In the genomic region with DNA sequence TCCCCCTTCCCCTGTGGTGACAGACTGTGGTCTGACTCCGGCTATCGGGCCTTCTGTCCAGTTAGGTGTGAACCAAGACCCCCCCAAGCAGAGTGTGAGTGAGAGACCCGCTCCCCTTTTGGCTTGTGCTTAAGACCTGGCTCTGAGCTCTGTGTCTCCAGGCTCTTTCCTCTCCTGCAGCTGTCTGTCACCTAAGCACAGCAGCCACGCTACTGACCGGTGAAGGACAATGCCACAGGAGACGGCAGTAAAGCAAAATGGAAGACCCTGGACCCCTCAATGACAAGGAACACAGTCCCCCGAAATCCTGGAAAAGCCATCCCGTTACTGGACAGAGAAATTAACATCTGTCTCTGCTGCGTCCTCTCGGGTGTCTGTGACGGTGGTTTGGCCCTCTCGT, we compare ENCODE assay signal across 13 cellular contexts. TPM values are rescaled to one million over a fixed set of nuclear protein-coding genes. Genes with fewer than 3 reads are reported as not detected.
A peak's percentile ranks its signal among the peaks of the same experiment; 100 is the strongest.
DNase-seq lines count a peak whose midpoint lies in the region; ATAC-seq lines count a peak whose summit lies in the region.
"Had no signal": no experiment of that assay in that cellular context is flagged by ENCODE, and none has a peak within 500 bp of the region (broad histone marks: within the 10 kb centered on the region; RNA-seq: fewer than 3 reads in every experiment).

No MANE protein-coding gene starts in this region.

- no peaks in the 10 kb centered on the region for H3K9me3 Mint-ChIP-seq in stimulated activated naive CD8-positive, alpha-beta T cell treated with anti-CD3 and anti-CD28 coated beads, Interleukin-15, Interleukin-2, amounts not matched to agents 100 ng/mL and 50 ng/mL, for 24 hours
- no peaks in the 10 kb centered on the region for H3K9me3 Mint-ChIP-seq in activated naive CD8-positive, alpha-beta T cell (ENCODE audit: low read depth)
- no peaks in the 10 kb centered on the region for H3K9me3 Mint-ChIP-seq in CD4-positive, alpha-beta memory T cell

- H2BK5ac ChIP-seq in mesendoderm (ENCODE audit: low read length) = no peak overlapping the region

- no peak overlapping the region for H2BK15ac ChIP-seq in mesendoderm (replicated peaks; ENCODE audit: low read depth)

- peaks cover 98% of the 10 kb centered on the region for H3K4me1 Mint-ChIP-seq in stimulated activated naive CD8-positive, alpha-beta T cell treated with anti-CD3 and anti-CD28 coated beads, Interleukin-15, Interleukin-2, amounts not matched to agents 100 ng/mL and 50 ng/mL, for 24 hours (ENCODE audit: low read depth)
- H3K4me1 Mint-ChIP-seq in activated naive CD8-positive, alpha-beta T cell (ENCODE audit: low read depth) = peaks cover 93% of the 10 kb centered on the region
- peaks cover 40 to 88% (median 61%) of the 10 kb centered on the region in 4 donors for H3K4me1 Mint-ChIP-seq in CD4-positive, alpha-beta memory T cell

- peak overlapping the region; percentile 37 for H3K4me3 Mint-ChIP-seq in stimulated activated naive CD8-positive, alpha-beta T cell treated with anti-CD3 and anti-CD28 coated beads, Interleukin-15, Interleukin-2, amounts not matched to agents 100 ng/mL and 50 ng/mL, for 24 hours
- peak overlapping the region; percentile 49 for H3K4me3 Mint-ChIP-seq in activated naive CD8-positive, alpha-beta T cell
- H3K4me3 Mint-ChIP-seq in CD4-positive, alpha-beta memory T cell = peak overlapping the region in 2 of 8 donors; percentile 21 to 30

- POLR2A ChIA-PET in CD4-positive, alpha-beta memory T cell (lab: Charles Lee; ENCODE audit: partially characterized antibody) = no interaction called here

- no peak overlapping the region for H3K9ac ChIP-seq in mesendoderm (ENCODE audit: low read length)

- H3K4me3 ChIP-seq in mesendoderm (ENCODE audit: low read length) = no peak overlapping the region
- no peak overlapping the region for H3K4me3 ChIP-seq in CD4-positive, alpha-beta memory T cell (ENCODE audit: low read length in 2 of 2)

- peaks cover 25% of the 10 kb centered on the region for H3K79me1 ChIP-seq in mesendoderm (ENCODE audit: low read length)

- H3K4me2 ChIP-seq in mesendoderm (ENCODE audit: low read length) = no peak overlapping the region

- intact Hi-C loops in CD4-positive, alpha-beta memory T cell (cut with micrococcal nuclease) = no loop called here

- CTCF ChIA-PET in CD4-positive, alpha-beta memory T cell (lab: Charles Lee; ENCODE audit: partially characterized antibody) = no interaction called here

- H2AK5ac ChIP-seq in mesendoderm (ENCODE audit: low read length) = no peak overlapping the region

- DNase-seq in stimulated activated naive CD8-positive, alpha-beta T cell treated with anti-CD3 and anti-CD28 coated beads, Interleukin-15, Interleukin-2, amounts not matched to agents 100 U/mL and 50 U/mL, for 24 hours = no peak
- DNase-seq in mesendoderm = peak; percentile 39
- no peak for DNase-seq in stimulated activated CD8-positive, alpha-beta memory T cell treated with anti-CD3 and anti-CD28 coated beads, Interleukin-4, amount 100 ng/mL, for 48 hours
- no peak for DNase-seq in CD4-positive, alpha-beta memory T cell
- DNase-seq: amygdala; NCI-H1092; stimulated activated CD4-positive, alpha-beta T cell treated with anti-CD3 and anti-CD28 coated beads, Interleukin-4, amount 100 ng/mL, for 4 hours; stimulated activated naive CD4-positive, alpha-beta T cell had no signal

- no peak overlapping the region for H3K27ac ChIP-seq in mesendoderm (ENCODE audit: low read depth, low read length)
- H3K27ac ChIP-seq in CD4-positive, alpha-beta memory T cell (ENCODE audit: low read depth, low read length) = no peak overlapping the region
- H3K27ac ChIP-seq: C4-2B had no signal

- H2BK120ac ChIP-seq in mesendoderm (ENCODE audit: low read depth, low read length) = no peak overlapping the region

- H3K4me1 ChIP-seq in mesendoderm (ENCODE audit: control insufficient read depth, low read depth, low read length) = peaks cover 2% of the 10 kb centered on the region
- H3K4me1 ChIP-seq in CD4-positive, alpha-beta memory T cell (ENCODE audit: insufficient read depth, low read length) = peaks cover 51% of the 10 kb centered on the region

- no peaks in the 10 kb centered on the region for H3K36me3 ChIP-seq in mesendoderm (ENCODE audit: control insufficient read depth, insufficient read depth, low read length)
- no peaks in the 10 kb centered on the region for H3K36me3 ChIP-seq in CD4-positive, alpha-beta memory T cell (ENCODE audit: insufficient read depth, low read length)

- H3K79me2 ChIP-seq in mesendoderm (ENCODE audit: control insufficient read depth, insufficient read depth, low read length) = peaks cover 56% of the 10 kb centered on the region

- H3K4ac ChIP-seq in mesendoderm (ENCODE audit: low read depth, low read length) = no peak overlapping the region

- H3K56ac ChIP-seq in mesendoderm (ENCODE audit: low read length) = no peak overlapping the region

- H3K23ac ChIP-seq in mesendoderm (ENCODE audit: low read length) = no peak overlapping the region

- H4K5ac ChIP-seq in mesendoderm (ENCODE audit: low read length) = no peak overlapping the region

- H3K27me3 ChIP-seq in mesendoderm (ENCODE audit: insufficient read depth, low read length, poor library complexity) = no peaks in the 10 kb centered on the region
- H3K27me3 ChIP-seq in CD4-positive, alpha-beta memory T cell (ENCODE audit: insufficient read depth, low read length) = no peaks in the 10 kb centered on the region

- H3K9me3 ChIP-seq in CD4-positive, alpha-beta memory T cell (ENCODE audit: control insufficient read depth in 1 of 2, low read length in 2 of 2) = no peaks in the 10 kb centered on the region

- H4K8ac ChIP-seq in mesendoderm (ENCODE audit: low read depth, low read length) = no peak overlapping the region

- H3K18ac ChIP-seq in mesendoderm (ENCODE audit: low read length) = no peak overlapping the region

- peak overlapping the region; percentile 98 for H3K27ac Mint-ChIP-seq in stimulated activated naive CD8-positive, alpha-beta T cell treated with anti-CD3 and anti-CD28 coated beads, Interleukin-15, Interleukin-2, amounts not matched to agents 100 ng/mL and 50 ng/mL, for 24 hours
- H3K27ac Mint-ChIP-seq in activated naive CD8-positive, alpha-beta T cell = peak overlapping the region; percentile 98
- H3K27ac Mint-ChIP-seq in CD4-positive, alpha-beta memory T cell = peak overlapping the region in 1 of 7 donors; percentile 21

- no peaks in the 10 kb centered on the region for H3K27me3 Mint-ChIP-seq in stimulated activated naive CD8-positive, alpha-beta T cell treated with anti-CD3 and anti-CD28 coated beads, Interleukin-15, Interleukin-2, amounts not matched to agents 100 ng/mL and 50 ng/mL, for 24 hours
- no peaks in the 10 kb centered on the region for H3K27me3 Mint-ChIP-seq in activated naive CD8-positive, alpha-beta T cell
- H3K27me3 Mint-ChIP-seq in CD4-positive, alpha-beta memory T cell = no peaks in the 10 kb centered on the region

- WGBS in mesendoderm (ENCODE audit: extremely low coverage, insufficient coverage, low lambda C conversion rate) = no CpG with 5 or more reads among the region's 12 CpGs

- H3K36me3 Mint-ChIP-seq in stimulated activated naive CD8-positive, alpha-beta T cell treated with anti-CD3 and anti-CD28 coated beads, Interleukin-15, Interleukin-2, amounts not matched to agents 100 ng/mL and 50 ng/mL, for 24 hours (ENCODE audit: low read depth) = peaks cover 27% of the 10 kb centered on the region
- peaks cover 6% of the 10 kb centered on the region for H3K36me3 Mint-ChIP-seq in activated naive CD8-positive, alpha-beta T cell
- H3K36me3 Mint-ChIP-seq in CD4-positive, alpha-beta memory T cell = no peaks in the 10 kb centered on the region

- ATAC-seq in stimulated activated naive CD8-positive, alpha-beta T cell treated with anti-CD3 and anti-CD28 coated beads, Interleukin-15, Interleukin-2, amounts not matched to agents 100 U/mL and 50 U/mL, for 24 hours = no peak
- no peak for ATAC-seq in GM21786 (IDR thresholded peaks at IDR 0.05; ENCODE audit: unreplicated experiment)
- ATAC-seq in HG03342 (IDR thresholded peaks at IDR 0.05; ENCODE audit: unreplicated experiment) = no peak

RNA-seq across cellular contexts. Expression of a gene that starts 53.8 kb away (rescaled TPM):
- polyA plus RNA-seq in mesendoderm (2013, experiment 1 of 2) = 33.9 TPM
- 36.1 TPM for polyA plus RNA-seq in mesendoderm (2013, experiment 2 of 2)
- 10 to 100 TPM; 11.1 to 11.9 TPM for total RNA-seq in CD4-positive, alpha-beta memory T cell
- polyA plus RNA-seq in CD4-positive, alpha-beta memory T cell = 1 to 10 TPM in 1 of 2 donors, under 1 TPM in 1; 0.64 to 2.7 TPM
